8 cellular contexts compared by ENCODE assay signal in the genomic region with DNA sequence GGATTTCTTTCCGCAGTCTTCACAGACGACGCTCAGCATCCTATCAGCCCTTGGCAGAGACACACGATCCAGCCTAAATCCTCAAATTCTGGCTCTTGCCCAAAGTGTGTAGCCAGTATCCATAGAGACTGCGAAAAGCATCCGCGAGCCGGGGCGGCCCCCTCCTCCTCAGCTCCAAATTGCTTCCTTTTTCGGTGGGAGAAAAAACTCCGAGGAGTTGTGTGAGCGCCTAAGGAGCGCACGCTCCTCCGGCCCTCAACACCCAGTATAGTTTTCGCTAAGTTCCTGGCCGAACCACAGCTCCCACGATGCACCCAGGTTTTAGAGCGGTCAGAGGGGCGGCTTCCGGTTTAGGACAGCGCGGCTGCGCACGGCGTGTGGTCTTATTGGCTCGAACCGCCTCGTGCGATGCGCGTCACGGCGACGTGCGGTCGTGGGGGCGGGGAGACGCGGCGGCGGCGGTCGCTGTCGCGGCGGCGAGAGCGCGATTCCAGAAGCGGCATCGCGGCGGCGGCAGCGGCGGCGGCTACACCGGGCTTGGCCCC. TPM values are rescaled to one million over a fixed set of nuclear protein-coding genes. Genes with fewer than 3 reads are reported as not detected.
DNase-seq lines count a peak whose midpoint lies in the region; ATAC-seq, FAIRE-seq and TF ChIP-seq lines count a peak whose summit lies in the region.

TSS of gene ADIPOR2 (plus strand) at position 493 of the 545 bp plus-strand sequence. CDS start 63,274 bp downstream, outside the sequence.

- DNase-seq in AG08395 (ENCODE audit: low spot score): peak; percentile 98
- peak; percentile 66 for DNase-seq in NCI-H2227 treated with DMSO at 0.1 percent for 48 hours (lab: John Stamatoyannopoulos, UW)
- DNase-seq in mammary epithelial cell: peak; percentile 96
- peak; percentile 99 for DNase-seq in iPS-NIHi11 (ENCODE audit: low spot score)
- peak; percentile 97 for DNase-seq in small intestine

- peaks cover 47% of the 10 kb centered on the region for H3K79me2 ChIP-seq in mammary epithelial cell (ENCODE audit: insufficient read depth, low read length)

- intact Hi-C loops in mammary epithelial cell (cut with micrococcal nuclease): loop anchor here (2.0 to 5.0 kb wide), 3 partner anchors 30 to 100 kb away; no protein-coding TSS in a partner anchor

- H3K9ac ChIP-seq in mammary epithelial cell (ENCODE audit: insufficient read depth, low read length): peak within 1 kb of the TSS; percentile 94

- in situ Hi-C loops in mammary epithelial cell (cut with MboI; ENCODE audit: low sequenced_read_pairs in 2 of 2): no loop called here

- TF ChIP-seq CTCF in WI38 (IDR thresholded peaks at IDR 0.05; ENCODE audit: low read depth, low read length) (no peak), mammary epithelial cell (conservative IDR thresholded peaks at IDR 0.05 in 1 of 2, IDR thresholded peaks at IDR 0.05 in 1 of 2; ENCODE audit: extremely low read depth in 1 of 2, insufficient read depth in 1 of 2, low read depth in 1 of 2, low read length in 2 of 2) (no peak)

- peak within 1 kb of the TSS; percentile 83 for H3K4me2 ChIP-seq in mammary epithelial cell (ENCODE audit: insufficient read depth, low read depth, low read length)

- CTCF ChIA-PET in mammary epithelial cell (lab: Charles Lee; ENCODE audit: low non-redundant PET): no interaction called here

- WGBS in mammary epithelial cell (ENCODE audit: low coverage, missing lambda C conversion rate): 1% methylated on average over 17 of the region's 59 CpGs
- WGBS in small intestine, 3 donors: 0% methylated on average over 42 to 59 of the region's 59 CpGs

- dilution Hi-C loops in mammary epithelial cell (cut with HindIII; ENCODE audit: low sequenced_read_pairs): no loop called here

- H3K4me3 ChIP-seq in WI38 (ENCODE audit: low read depth, low read length) (peak within 1 kb of the TSS; percentile 80), mammary epithelial cell (replicated peaks in 1 of 3; ENCODE audit: insufficient read depth in 1 of 3, low read depth in 2 of 3, low read length in 3 of 3) (peak within 1 kb of the TSS; percentile 92 to 98 (median 93)), small intestine (ENCODE audit: low read depth in 1 of 2, low read length in 2 of 2) (peak within 1 kb of the TSS; percentile 94 to 97)

- H3K27ac ChIP-seq in mammary epithelial cell (ENCODE audit: insufficient read depth, low read depth, low read length) (peak within 1 kb of the TSS; percentile 93), small intestine (ENCODE audit: low read depth in 1 of 2, low read length in 1 of 2) (peak within 1 kb of the TSS; percentile 85 to 91)

- peak; percentile 95 for ATAC-seq in GM18909 (IDR thresholded peaks at IDR 0.05; ENCODE audit: poor library complexity, unreplicated experiment)
- peak; percentile 92 for ATAC-seq in HG03159 (IDR thresholded peaks at IDR 0.05; ENCODE audit: unreplicated experiment)

- H3K27me3 ChIP-seq in mammary epithelial cell (ENCODE audit: insufficient read depth, low read length): no peaks in the 10 kb centered on the region
- no peaks in the 10 kb centered on the region for H3K27me3 ChIP-seq in small intestine (ENCODE audit: control insufficient read depth in 2 of 2, insufficient read depth in 2 of 2, low read length in 2 of 2)

- H3K4me1 ChIP-seq in mammary epithelial cell (ENCODE audit: insufficient read depth, low read length): peaks cover 8% of the 10 kb centered on the region
- peaks cover 0 to 3% of the 10 kb centered on the region in 2 donors for H3K4me1 ChIP-seq in small intestine (ENCODE audit: control insufficient read depth in 2 of 2, insufficient read depth in 1 of 2, low read depth in 1 of 2, low read length in 1 of 2)

- H2AFZ ChIP-seq in mammary epithelial cell (ENCODE audit: low read depth, low read length): peak within 1 kb of the TSS; percentile 97

- H3K9me3 ChIP-seq in mammary epithelial cell (replicated peaks; ENCODE audit: insufficient read depth, low read length): no peaks in the 10 kb centered on the region
- H3K9me3 ChIP-seq in small intestine (ENCODE audit: control insufficient read depth, low read depth): no peaks in the 10 kb centered on the region

- no peaks in the 10 kb centered on the region for H3K36me3 ChIP-seq in mammary epithelial cell (ENCODE audit: insufficient read depth, low read length)
- no peaks in the 10 kb centered on the region for H3K36me3 ChIP-seq in small intestine (ENCODE audit: control insufficient read depth in 2 of 2, insufficient read depth in 2 of 2, low read length in 2 of 2)

- FAIRE-seq in small intestine (lab: Jason Lieb, UNC): no peak

- no TSS peak for BruUV-seq in mammary epithelial cell (replicated peaks; lab: Mats Ljungman, UMichigan)

- no peaks in the 10 kb centered on the region for H4K20me1 ChIP-seq in mammary epithelial cell (ENCODE audit: insufficient read depth, low read length)

RNA-seq across cellular contexts. Expression of gene ADIPOR2, which starts in this region (rescaled TPM):
- 10 to 100 TPM; 46.7 to 73.0 TPM for total RNA-seq in mammary epithelial cell
- polyA plus RNA-seq in mammary epithelial cell (35.8 TPM), small intestine (10 to 100 TPM; 35.6 to 55.9 (median 41.9) TPM)
- 48.8 TPM for polyA minus RNA-seq in mammary epithelial cell

Comparison
In these comparisons a context has a peak if more than half of its experiments do, and no peak if none do; other contexts are left out.
1. Peak in every context shown above with its lines: DNase-seq, ATAC-seq, H3K4me3 ChIP-seq and H3K27ac ChIP-seq.